4 cellular contexts compared by ENCODE assay signal in genomic region chr13:49590714-49591113, GRCh38. TPM values are rescaled to one million over a fixed set of nuclear protein-coding genes. Genes with fewer than 3 reads are reported as not detected.
"Had no signal": no experiment of that assay in that cellular context is flagged by ENCODE, and none has a peak within 500 bp of the region (broad histone marks: within the 10 kb centered on the region; RNA-seq: fewer than 3 reads in every experiment).

No MANE protein-coding gene starts in this region.

RNA-seq across cellular contexts. Expression of gene ARL11, which starts 37.6 kb away (rescaled TPM):
- total RNA-seq: LHCN-M2, M059J, MCF 10A, NCI-H460 had no signal
